In genomic region chr11:64127267-64128072, GRCh38 we compare ENCODE assay signal across 29 cellular contexts.
"Had no signal": no experiment of that assay in that cellular context is flagged by ENCODE, and none has a peak within 500 bp of the region (broad histone marks: within the 10 kb centered on the region; RNA-seq: fewer than 3 reads in every experiment).

No MANE protein-coding gene starts in this region.

- ATAC-seq: activated T-cell treated with anti-CD3 and anti-CD28 coated beads, Interleukin-2, amount 50 U/mL, for 4 hours; activated T-helper 17 cell treated with anti-CD3 and anti-CD28 coated beads, Interleukin-2, amount 50 U/mL, for 72 hours; foreskin keratinocyte; heart right ventricle; left ventricle myocardium superior; naive thymus-derived CD4-positive, alpha-beta T cell had no signal

- H3K4me3 Mint-ChIP-seq: activated CD4-positive, alpha-beta memory T cell treated with anti-CD3 and anti-CD28 coated beads, Interleukin-2, amount 10 ng/mL, durations not matched to agents 7 days and 5 days; activated CD4-positive, alpha-beta T cell treated with anti-CD3 and anti-CD28 coated beads, Interleukin-2, amount 10 ng/mL, durations not matched to agents 24 days and 14 days; activated T-cell treated with anti-CD3 and anti-CD28 coated beads, Interleukin-2, amount 50 U/mL, for 4 hours; activated T-helper 17 cell treated with anti-CD3 and anti-CD28 coated beads, Interleukin-2, amount 50 U/mL, for 72 hours; central memory CD8-positive, alpha-beta T cell; dendritic cell treated with granulocyte-macrophage colony-stimulating factor and Interleukin-4, amounts not matched to agents 40 ng/mL and 50 ng/mL, for 4 days; naive thymus-derived CD4-positive, alpha-beta T cell; stimulated activated naive CD8-positive, alpha-beta T cell treated with anti-CD3 and anti-CD28 coated beads, Interleukin-15, Interleukin-2, amounts not matched to agents 100 ng/mL and 50 ng/mL, for 24 hours; T-helper 1 cell treated with Interleukin-12 subunit alpha and Interleukin-12 subunit beta and Interleukin-4 antibody, amounts not matched to agents 30 μg/mL and 1 μg/mL, for 36 hours had no signal

- H3K27me3 Mint-ChIP-seq: activated CD4-positive, alpha-beta memory T cell treated with anti-CD3 and anti-CD28 coated beads, Interleukin-2, amount 10 ng/mL, durations not matched to agents 7 days and 5 days; activated CD4-positive, alpha-beta T cell treated with anti-CD3 and anti-CD28 coated beads, Interleukin-2, amount 10 ng/mL, durations not matched to agents 24 days and 14 days; activated T-helper 17 cell treated with anti-CD3 and anti-CD28 coated beads, Interleukin-2, amount 50 U/mL, for 72 hours; central memory CD8-positive, alpha-beta T cell; naive thymus-derived CD4-positive, alpha-beta T cell; stimulated activated naive CD8-positive, alpha-beta T cell treated with anti-CD3 and anti-CD28 coated beads, Interleukin-15, Interleukin-2, amounts not matched to agents 100 ng/mL and 50 ng/mL, for 24 hours had no signal

- H3K9me3 ChIP-seq: esophagus muscularis mucosa, heart right ventricle, right atrium auricular region, thyroid gland, upper lobe of left lung, vagina had no signal

- H3K9me3 Mint-ChIP-seq: activated CD4-positive, alpha-beta memory T cell treated with anti-CD3 and anti-CD28 coated beads, Interleukin-2, amount 10 ng/mL, durations not matched to agents 7 days and 5 days; activated CD4-positive, alpha-beta T cell treated with anti-CD3 and anti-CD28 coated beads, Interleukin-2, amount 10 ng/mL, durations not matched to agents 24 days and 14 days; activated T-cell treated with anti-CD3 and anti-CD28 coated beads, Interleukin-2, amount 50 U/mL, for 4 hours; activated T-helper 17 cell treated with anti-CD3 and anti-CD28 coated beads, Interleukin-2, amount 50 U/mL, for 72 hours; central memory CD8-positive, alpha-beta T cell; dendritic cell treated with granulocyte-macrophage colony-stimulating factor and Interleukin-4, amounts not matched to agents 40 ng/mL and 50 ng/mL, for 4 days; naive thymus-derived CD4-positive, alpha-beta T cell; stimulated activated naive CD8-positive, alpha-beta T cell treated with anti-CD3 and anti-CD28 coated beads, Interleukin-15, Interleukin-2, amounts not matched to agents 100 ng/mL and 50 ng/mL, for 24 hours; T-helper 1 cell treated with Interleukin-12 subunit alpha and Interleukin-12 subunit beta and Interleukin-4 antibody, amounts not matched to agents 30 μg/mL and 1 μg/mL, for 36 hours had no signal

- H3K4me1 ChIP-seq: vagina had no signal

- H3K4me1 Mint-ChIP-seq: activated CD4-positive, alpha-beta memory T cell treated with anti-CD3 and anti-CD28 coated beads, Interleukin-2, amount 10 ng/mL, durations not matched to agents 7 days and 5 days; activated T-helper 17 cell treated with anti-CD3 and anti-CD28 coated beads, Interleukin-2, amount 50 U/mL, for 72 hours; central memory CD8-positive, alpha-beta T cell had no signal

- H3K4me3 ChIP-seq: esophagus muscularis mucosa, heart right ventricle, right atrium auricular region, thyroid gland, upper lobe of left lung, vagina had no signal

- H3K36me3 ChIP-seq: esophagus muscularis mucosa, heart right ventricle, right atrium auricular region, thyroid gland, upper lobe of left lung, vagina had no signal

- H3K27ac ChIP-seq: esophagus muscularis mucosa, foreskin keratinocyte, heart right ventricle, right atrium auricular region, thyroid gland, upper lobe of left lung, vagina, WERI-Rb-1 had no signal

- DNase-seq: activated CD4-positive, alpha-beta memory T cell treated with anti-CD3 and anti-CD28 coated beads, Interleukin-2, amount 10 ng/mL, durations not matched to agents 7 days and 5 days; activated CD4-positive, alpha-beta T cell treated with anti-CD3 and anti-CD28 coated beads, Interleukin-2, amount 10 ng/mL, durations not matched to agents 24 days and 14 days; activated CD4-positive, CD25-positive, alpha-beta regulatory T cell treated with anti-CD3 and anti-CD28 coated beads, Interleukin-2, amount 50 U/mL, for 72 hours; activated gamma-delta T cell treated with Interleukin-2 at 50 U/mL for 16 hours; activated naive CD4-positive, alpha-beta T cell treated with anti-CD3 and anti-CD28 coated beads, Interleukin-2, amount 50 U/mL, for 16 hours; activated T-cell treated with anti-CD3 and anti-CD28 coated beads, Interleukin-2, amount 50 U/mL, for 4 hours; amniotic stem cell; foreskin keratinocyte; heart right ventricle; left ventricle myocardium superior; midbrain; naive thymus-derived CD4-positive, alpha-beta T cell; occipital lobe; SW 1271; T-helper 9 cell; thyroid gland; WERI-Rb-1 had no signal

- FAIRE-seq: bronchial epithelial cell, islet of Langerhans, TTC549 had no signal

- H3K36me3 Mint-ChIP-seq: naive thymus-derived CD4-positive, alpha-beta T cell had no signal

- H3K27me3 ChIP-seq: esophagus muscularis mucosa, heart right ventricle, right atrium auricular region, thyroid gland, upper lobe of left lung, vagina had no signal

- H3K27ac Mint-ChIP-seq: activated CD4-positive, alpha-beta memory T cell treated with anti-CD3 and anti-CD28 coated beads, Interleukin-2, amount 10 ng/mL, durations not matched to agents 7 days and 5 days; activated CD4-positive, alpha-beta T cell treated with anti-CD3 and anti-CD28 coated beads, Interleukin-2, amount 10 ng/mL, durations not matched to agents 24 days and 14 days; activated T-helper 17 cell treated with anti-CD3 and anti-CD28 coated beads, Interleukin-2, amount 50 U/mL, for 72 hours; dendritic cell treated with granulocyte-macrophage colony-stimulating factor and Interleukin-4, amounts not matched to agents 40 ng/mL and 50 ng/mL, for 4 days; naive thymus-derived CD4-positive, alpha-beta T cell; stimulated activated naive CD8-positive, alpha-beta T cell treated with anti-CD3 and anti-CD28 coated beads, Interleukin-15, Interleukin-2, amounts not matched to agents 100 ng/mL and 50 ng/mL, for 24 hours; T-helper 1 cell treated with Interleukin-12 subunit alpha and Interleukin-12 subunit beta and Interleukin-4 antibody, amounts not matched to agents 30 μg/mL and 1 μg/mL, for 36 hours had no signal
